In genomic region chr7:89731751-89732150, GRCh38 we compare ENCODE assay signal across 30 cellular contexts.
"Had no signal": no experiment of that assay in that cellular context is flagged by ENCODE, and none has a peak within 500 bp of the region (broad histone marks: within the 10 kb centered on the region; RNA-seq: fewer than 3 reads in every experiment).

No MANE protein-coding gene starts in this region.

- H3K4me1 ChIP-seq: adrenal gland, breast epithelium, colonic mucosa, foreskin keratinocyte, gastroesophageal sphincter had no signal

- H3K4me3 ChIP-seq: adrenal gland, breast epithelium, cardiac muscle cell, colonic mucosa, gastroesophageal sphincter had no signal

- H3K27me3 ChIP-seq: adrenal gland, breast epithelium, cardiac muscle cell, colonic mucosa, foreskin keratinocyte, gastroesophageal sphincter had no signal

- H3K27ac ChIP-seq: adrenal gland, breast epithelium, cardiac muscle cell, colonic mucosa, epithelial cell of prostate, foreskin keratinocyte, gastroesophageal sphincter, WERI-Rb-1 had no signal

- H3K36me3 ChIP-seq: adrenal gland, breast epithelium, cardiac muscle cell, colonic mucosa, gastroesophageal sphincter, WERI-Rb-1 had no signal

- H3K9me3 ChIP-seq: adrenal gland, breast epithelium, colonic mucosa, gastroesophageal sphincter had no signal

- DNase-seq: activated B cell treated with CpG ODN at 0.5 μM for 24 hours; activated CD4-positive, alpha-beta memory T cell treated with anti-CD3 and anti-CD28 coated beads for 36 hours; activated CD4-positive, alpha-beta T cell treated with anti-CD3 and anti-CD28 coated beads, Interleukin-2, amount 10 ng/mL, durations not matched to agents 24 days and 14 days; activated CD8-positive, alpha-beta memory T cell treated with anti-CD3 and anti-CD28 coated beads, Interleukin-2, amount 10 ng/mL, durations not matched to agents 7 days and 5 days; activated CD8-positive, alpha-beta memory T cell treated with anti-CD3 and anti-CD28 coated beads, Interleukin-2, amount 50 U/mL, for 4 hours; activated CD8-positive, alpha-beta T cell treated with anti-CD3 and anti-CD28 coated beads, Interleukin-2, amount 10 ng/mL, durations not matched to agents 7 days and 5 days; activated effector memory CD4-positive, alpha-beta T cell treated with anti-CD3 and anti-CD28 coated beads, Interleukin-2, amount 50 U/mL, for 16 hours; activated naive CD4-positive, alpha-beta T cell treated with anti-CD3 and anti-CD28 coated beads for 36 hours; activated naive CD8-positive, alpha-beta T cell treated with anti-CD3 and anti-CD28 coated beads for 36 hours; activated naive CD8-positive, alpha-beta T cell treated with anti-CD3 and anti-CD28 coated beads, Interleukin-2, amount 50 U/mL, for 24 hours; activated T-cell treated with anti-CD3 and anti-CD28 coated beads, Interleukin-2, amount 50 U/mL, for 1 hour; activated T-cell treated with anti-CD3 and anti-CD28 coated beads, Interleukin-2, amount 50 U/mL, for 48 hours; adrenal gland; amygdala; aorta; central memory CD4-positive, alpha-beta T cell; cerebellar nuclear complex; colonic mucosa; effector CD8-positive, alpha-beta T cell; foreskin keratinocyte; SW 1271; T-cell; T-helper 9 cell; WERI-Rb-1 had no signal

- ATAC-seq: activated CD4-positive, CD25-positive, alpha-beta regulatory T cell treated with anti-CD3 and anti-CD28 coated beads, Interleukin-2, amount 50 U/mL, for 24 hours; activated CD8-positive, alpha-beta memory T cell treated with anti-CD3 and anti-CD28 coated beads, Interleukin-2, amount 10 ng/mL, durations not matched to agents 7 days and 5 days; activated CD8-positive, alpha-beta T cell treated with anti-CD3 and anti-CD28 coated beads, Interleukin-2, amount 10 ng/mL, durations not matched to agents 7 days and 5 days; activated naive CD8-positive, alpha-beta T cell treated with anti-CD3 and anti-CD28 coated beads, Interleukin-2, amount 50 U/mL, for 24 hours; esophagus mucosa; foreskin keratinocyte; gastroesophageal sphincter; T-cell had no signal
